10 cellular contexts compared by ENCODE assay signal in the genomic region with DNA sequence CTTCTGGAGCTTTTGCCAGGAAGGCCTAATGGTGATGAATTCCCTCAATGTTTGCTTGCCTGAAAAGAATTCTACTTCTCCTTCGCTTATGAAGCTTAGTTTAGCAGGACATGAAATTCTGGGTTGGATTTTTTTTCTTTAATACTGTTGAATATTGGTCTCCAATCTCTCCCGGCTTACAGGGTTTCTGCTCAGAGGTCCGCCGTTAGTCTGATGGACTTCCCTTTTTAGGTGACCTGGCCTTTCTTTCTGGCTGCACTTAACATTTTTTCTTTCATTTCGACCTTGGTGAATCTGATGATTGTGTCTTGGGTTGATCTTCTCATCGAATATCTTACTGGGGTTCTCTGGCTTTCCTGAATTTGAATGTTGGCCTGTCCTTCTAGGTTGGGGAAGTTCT. TPM values are rescaled to one million over a fixed set of nuclear protein-coding genes. Genes with fewer than 3 reads are reported as not detected.
"Had no signal": no experiment of that assay in that cellular context is flagged by ENCODE, and none has a peak within 500 bp of the region (broad histone marks: within the 10 kb centered on the region; RNA-seq: fewer than 3 reads in every experiment).

No MANE protein-coding gene starts in this region.

- H3K4me1 Mint-ChIP-seq: IgD-negative memory B cell had no signal

- H3K27ac Mint-ChIP-seq: IgD-negative memory B cell had no signal

- H3K9ac ChIP-seq: KMS-11 had no signal

- H3K27ac ChIP-seq: HL-60, KMS-11 had no signal

- H3K36me3 Mint-ChIP-seq: IgD-negative memory B cell had no signal

- DNase-seq: IMR-90, KBM-7, KG1 had no signal

- FAIRE-seq: HepG2, HTR-8/SVneo had no signal

- H3K4me2 ChIP-seq: KMS-11 had no signal

- H3K4me3 Mint-ChIP-seq: IgD-negative memory B cell had no signal

- ATAC-seq: HepG2 had no signal

RNA-seq across cellular contexts. Expression of a gene that starts 17.2 kb away (rescaled TPM):
- total RNA-seq: HepG2, HT-29, HT1080, IMR-90 had no signal
- polyA plus RNA-seq: HepG2, IgD-negative memory B cell, IMR-90 had no signal
